ENCODE assay signal across 15 cellular contexts in genomic region chr19:18220632-18221275, GRCh38. TPM values are rescaled to one million over a fixed set of nuclear protein-coding genes. Genes with fewer than 3 reads are reported as not detected.
DNase-seq lines count a peak whose midpoint lies in the region; ATAC-seq and TF ChIP-seq lines count a peak whose summit lies in the region.
"Had no signal": no experiment of that assay in that cellular context is flagged by ENCODE, and none has a peak within 500 bp of the region (broad histone marks: within the 10 kb centered on the region; RNA-seq: fewer than 3 reads in every experiment).

No MANE protein-coding gene starts in this region.

- no peak overlapping the region for H2BK5ac ChIP-seq in H9 (ENCODE audit: insufficient read length, low read length)

- H3K4me3 ChIP-seq in heart left ventricle (no peak overlapping the region), dorsolateral prefrontal cortex (no peak overlapping the region)
- H3K4me3 ChIP-seq: gastrocnemius medialis had no signal

- POLR2A ChIA-PET in RWPE1 (lab: Yijun Ruan, JAX; ENCODE audit: low non-redundant PET) = no interaction called here

- no peak overlapping the region for H3K23ac ChIP-seq in H9 (ENCODE audit: insufficient read length, low read depth, low read length)

- intact Hi-C loops in left colon (cut with DNase I, micrococcal nuclease) = no loop called here
- intact Hi-C loops in heart left ventricle (cut with DNase I) = loop anchor here in 1 of 10 donors (5.0 kb wide), 1 partner anchor 68 kb away; the partner anchor contains the start of gene PIK3R2
- intact Hi-C loops in dorsolateral prefrontal cortex (cut with DNase I) = no loop called here

- no CpG with 5 or more reads among the region's 33 CpGs for WGBS in H9 (ENCODE audit: extremely low coverage, insufficient read length, low lambda C conversion rate)
- WGBS in heart left ventricle, 4 donors = 11 to 18% (median 15%) methylated on average over 12 to 33 of the region's 33 CpGs

- peaks cover 4% of the 10 kb centered on the region for H3K23me2 ChIP-seq in H9 (ENCODE audit: insufficient read length, low read depth, low read length, poor library complexity, severe bottlenecking)

- no peaks in the 10 kb centered on the region for H4K20me1 ChIP-seq in H9 (ENCODE audit: control insufficient read depth, insufficient read depth, insufficient read length)

- H3K36me3 Mint-ChIP-seq in H9 (ENCODE audit: insufficient read depth in 1 of 3, low read depth in 3 of 3) = no peaks in the 10 kb centered on the region; a peak in 1 of 7 replicates
- H3K36me3 Mint-ChIP-seq in glutamatergic neuron (ENCODE audit: unreplicated experiment) = no peaks in the 10 kb centered on the region

- H2BK120ac ChIP-seq in H9 (ENCODE audit: low read depth, low read length, poor library complexity, severe bottlenecking) = no peak overlapping the region

- H3K9me3 Mint-ChIP-seq in H9 = peaks cover 0 to under 1% of the 10 kb centered on the region in 2 experiments; a peak in 1 of 5 replicates
- H3K9me3 Mint-ChIP-seq in glutamatergic neuron (ENCODE audit: unreplicated experiment) = peaks cover 6% of the 10 kb centered on the region

- peaks cover 15% of the 10 kb centered on the region for H3K27me3 Mint-ChIP-seq in H9 (ENCODE audit: low read depth)
- peaks cover 12% of the 10 kb centered on the region for H3K27me3 Mint-ChIP-seq in glutamatergic neuron (ENCODE audit: unreplicated experiment)

- H3K4ac ChIP-seq in H9 (ENCODE audit: low read depth, low read length) = no peak overlapping the region

- H3K79me2 ChIP-seq in H9 (ENCODE audit: insufficient read depth, low read length) = no peaks in the 10 kb centered on the region
- H3K79me2 ChIP-seq: parathyroid adenoma had no signal

- no peak overlapping the region for H3K56ac ChIP-seq in H9 (ENCODE audit: insufficient read length, low read depth, low read length)

- no peak overlapping the region for H4K8ac ChIP-seq in H9 (replicated peaks; ENCODE audit: insufficient read length, low read depth, low read length)

- TF ChIP-seq POLR2A in heart left ventricle (IDR thresholded peaks at IDR 0.05) = no peak

- no peak overlapping the region for H2BK12ac ChIP-seq in H9 (ENCODE audit: insufficient read length, low read depth, low read length)

- H2AK5ac ChIP-seq in H9 (ENCODE audit: insufficient read length, low read length) = no peak overlapping the region

- no peak overlapping the region for H2BK15ac ChIP-seq in H9 (ENCODE audit: low read depth, low read length)

- H3K27me3 ChIP-seq in H9 (ENCODE audit: insufficient read depth, low read length) (peaks cover 2% of the 10 kb centered on the region; the same call in 1 of the 2 replicates), heart left ventricle (peaks cover 9 to 33% (median 19%) of the 10 kb centered on the region in 9 donors), dorsolateral prefrontal cortex (peaks cover 0 to 32% (median 11%) of the 10 kb centered on the region in 45 donors)

- H3K4me2 ChIP-seq in H9 (ENCODE audit: insufficient read depth, insufficient read length, low read length) = peak overlapping the region; percentile 13

- no peak overlapping the region for H3K18ac ChIP-seq in H9 (ENCODE audit: insufficient read length, low read depth, low read length)

- ATAC-seq in left colon (peak; percentile 13), heart left ventricle (no peak)
- ATAC-seq: gastrocnemius medialis had no signal

- no peak overlapping the region for H3K27ac ChIP-seq in H9 (ENCODE audit: insufficient read length, low read depth, low read length)
- no peak overlapping the region for H3K27ac ChIP-seq in RWPE1
- no peak overlapping the region for H3K27ac ChIP-seq in heart left ventricle
- H3K27ac ChIP-seq in dorsolateral prefrontal cortex = no peak overlapping the region
- H3K27ac ChIP-seq: gastrocnemius medialis, parathyroid adenoma had no signal

- no peak overlapping the region for H2BK20ac ChIP-seq in H9 (ENCODE audit: low read depth, low read length, poor library complexity, severe bottlenecking)

- CTCF ChIA-PET in RWPE1 (lab: Yijun Ruan, JAX) = interaction anchor here (1.1 kb wide), 1 partner anchor 12 kb away, joined by 5 read pairs; no protein-coding TSS in a partner anchor

- H3K9me3 ChIP-seq in H9 (ENCODE audit: control insufficient read depth, low read depth, low read length) (no peaks in the 10 kb centered on the region), heart left ventricle (no peaks in the 10 kb centered on the region)
- H3K9me3 ChIP-seq: gastrocnemius medialis had no signal

- H3K4me1 ChIP-seq in H9 (ENCODE audit: insufficient read depth, low read length) = no peaks in the 10 kb centered on the region; the same call in 1 of the 2 replicates
- H3K4me1 ChIP-seq in heart left ventricle = peaks cover 0 to 21% (median 14%) of the 10 kb centered on the region in 12 donors

- H2AFZ ChIP-seq in H9 (ENCODE audit: low read length) = no peak overlapping the region
- H2AFZ ChIP-seq: parathyroid adenoma had no signal

- H3K9ac ChIP-seq in H9 (ENCODE audit: extremely low read depth, insufficient read length, low read length) = no peak overlapping the region
- H3K9ac ChIP-seq: parathyroid adenoma had no signal

- no peak overlapping the region for H4K91ac ChIP-seq in H9 (ENCODE audit: insufficient read length, low read depth, low read length)

- H3K79me1 ChIP-seq in H9 (ENCODE audit: insufficient read depth, low read depth, low read length, poor library complexity, severe bottlenecking) = no peaks in the 10 kb centered on the region

- DNase-seq in NCI-H1436 (lab: John Stamatoyannopoulos, UW) (peak; percentile 33), NCI-H1436 treated with DMSO at 0.1 percent for 48 hours (lab: John Stamatoyannopoulos, UW) (no peak), H9 (peak; percentile 98), RWPE1 (ENCODE audit: low spot score) (peak; percentile 36), left colon (peak in 1 of 2 donors; percentile 23), heart left ventricle (no peak), dorsolateral prefrontal cortex (no peak), glutamatergic neuron (no peak)
- DNase-seq: activated CD8-positive, alpha-beta memory T cell treated with anti-CD3 and anti-CD28 coated beads, Interleukin-2, amount 50 U/mL, for 48 hours; activated naive CD4-positive, alpha-beta T cell treated with Interleukin-2 at 50 U/mL for 16 hours; gastrocnemius medialis; T-helper 1 cell had no signal

- H3K27ac Mint-ChIP-seq in H9 = no peak overlapping the region
- no peak overlapping the region for H3K27ac Mint-ChIP-seq in glutamatergic neuron (ENCODE audit: unreplicated experiment)

- TF ChIP-seq CTCF in H9 (conservative IDR thresholded peaks at IDR 0.05) (no peak), RWPE1 (conservative IDR thresholded peaks at IDR 0.05; ENCODE audit: low read depth) (no peak), heart left ventricle (IDR thresholded peaks at IDR 0.05) (no peak), dorsolateral prefrontal cortex (IDR thresholded peaks at IDR 0.05 in 54 of 56, conservative IDR thresholded peaks at IDR 0.05 in 2 of 56; ENCODE audit: low read depth in 1 of 56, partially characterized antibody in 56 of 56) (no peak), glutamatergic neuron (IDR thresholded peaks at IDR 0.05; ENCODE audit: partially characterized antibody, unreplicated experiment) (no peak)

- peak overlapping the region; percentile 47 to 63 for H3K4me3 Mint-ChIP-seq in H9
- no peak overlapping the region for H3K4me3 Mint-ChIP-seq in glutamatergic neuron (ENCODE audit: unreplicated experiment)

- no peaks in the 10 kb centered on the region for H3K36me3 ChIP-seq in heart left ventricle
- H3K36me3 ChIP-seq: gastrocnemius medialis had no signal

- no peak overlapping the region for H3K14ac ChIP-seq in H9 (ENCODE audit: insufficient read depth, low read length)

- no peak overlapping the region for H3T11ph ChIP-seq in H9 (ENCODE audit: low read length)

- H3K4me1 Mint-ChIP-seq in H9 (peaks cover 26 to 34% of the 10 kb centered on the region in 2 experiments), glutamatergic neuron (ENCODE audit: low read depth, unreplicated experiment) (peaks cover 3% of the 10 kb centered on the region)

- H4K5ac ChIP-seq in H9 (ENCODE audit: insufficient read length, low read depth, low read length) = no peak overlapping the region

RNA-seq across cellular contexts. Expression of gene PDE4C, which starts 5.5 kb away (rescaled TPM):
- total RNA-seq in H9 (2021) (1.4 and 1.8 TPM in 2 replicates), left colon (1 to 10 TPM; 2.5 to 4.3 TPM), heart left ventricle (1 to 10 TPM in 5 of 9 donors, under 1 TPM in 3, not detected in 1; 0.16 to 3.6 (median 1.1) TPM), dorsolateral prefrontal cortex (10 to 100 TPM in 12 of 120 experiments, 1 to 10 TPM in 107, under 1 TPM in 1; 0.81 to 14.6 (median 4.8) TPM), glutamatergic neuron (ENCODE audit: unreplicated experiment) (69.8 TPM)
- polyA plus RNA-seq in heart left ventricle = 1 to 10 TPM in 1 of 2 donors, under 1 TPM in 1; 0.82 to 4.6 TPM
- total RNA-seq: A172 had no signal
- polyA plus RNA-seq: CD14-positive monocyte had no signal

RNA-seq across cellular contexts. Expression of gene RAB3A, which starts 16.9 kb away (rescaled TPM):
- total RNA-seq in H9 (2021) (6.8 and 8.5 TPM in 2 replicates), left colon (1 to 10 TPM; 6.3 to 6.9 TPM), heart left ventricle (10 to 100 TPM in 8 of 9 donors, 1 to 10 TPM in 1; 6.9 to 39.2 (median 31.5) TPM), dorsolateral prefrontal cortex (100 to 1,000 TPM; 110 to 560 (median 402) TPM), glutamatergic neuron (ENCODE audit: unreplicated experiment) (77.4 TPM)
- 10 to 100 TPM; 17.2 to 20.1 TPM for polyA plus RNA-seq in heart left ventricle

RNA-seq across cellular contexts. Expression of gene MPV17L2, which starts 27.7 kb away (rescaled TPM):
- total RNA-seq in H9 (2021) (22.4 and 26.4 TPM in 2 replicates), left colon (10 to 100 TPM in 1 of 2 donors, 1 to 10 TPM in 1; 9.9 to 15.4 TPM), heart left ventricle (10 to 100 TPM; 10.6 to 37.4 (median 14.8) TPM), dorsolateral prefrontal cortex (10 to 100 TPM in 12 of 120 experiments, 1 to 10 TPM in 108; 3.8 to 12.2 (median 7.5) TPM), glutamatergic neuron (ENCODE audit: unreplicated experiment) (17.9 TPM)
- polyA plus RNA-seq in heart left ventricle = 10 to 100 TPM; 24.7 to 59.3 TPM

RNA-seq across cellular contexts. Expression of gene IFI30, which starts 47.1 kb away (rescaled TPM):
- total RNA-seq in H9 (2021) (23.6 and 28.0 TPM in 2 replicates), left colon (10 to 100 TPM; 47.5 to 79.3 TPM), heart left ventricle (100 to 1,000 TPM in 2 of 9 donors, 10 to 100 TPM in 4, 1 to 10 TPM in 3; 9.0 to 455 (median 15.2) TPM), dorsolateral prefrontal cortex (10 to 100 TPM in 35 of 120 experiments, 1 to 10 TPM in 68, under 1 TPM in 9, not detected in 8; 0.30 to 75.4 (median 7.3) TPM), glutamatergic neuron (ENCODE audit: unreplicated experiment) (0.76 TPM)
- 10 to 100 TPM in 1 of 2 donors, 1 to 10 TPM in 1; 8.9 to 27.1 TPM for polyA plus RNA-seq in heart left ventricle

RNA-seq across cellular contexts. Expression of gene IQCN, which starts 53.5 kb away (rescaled TPM):
- total RNA-seq in H9 (2021) (0.39 and 0.48 TPM in 2 replicates), left colon (1 to 10 TPM; 4.3 to 6.1 TPM), heart left ventricle (1 to 10 TPM in 4 of 9 donors, under 1 TPM in 5; 0.24 to 2.4 (median 0.75) TPM), dorsolateral prefrontal cortex (10 to 100 TPM in 1 of 120 experiments, 1 to 10 TPM in 119; 1.8 to 14.5 (median 4.1) TPM), glutamatergic neuron (ENCODE audit: unreplicated experiment) (23.6 TPM)
- 1 to 10 TPM in 1 of 2 donors, under 1 TPM in 1; 0.28 to 2.8 TPM for polyA plus RNA-seq in heart left ventricle
- polyA plus RNA-seq: CD14-positive monocyte had no signal

Comparison
In these comparisons a context has a peak if more than half of its experiments do, and no peak if none do; other contexts are left out.
1. DNase-seq: peak in NCI-H1436 (single experiment), H9 (single experiment) and RWPE1 (single experiment); none in NCI-H1436 treated with DMSO at 0.1 percent for 48 hours (single experiment), heart left ventricle (0 of 5), dorsolateral prefrontal cortex (0 of 10) and glutamatergic neuron (single experiment).